In the genomic region with DNA sequence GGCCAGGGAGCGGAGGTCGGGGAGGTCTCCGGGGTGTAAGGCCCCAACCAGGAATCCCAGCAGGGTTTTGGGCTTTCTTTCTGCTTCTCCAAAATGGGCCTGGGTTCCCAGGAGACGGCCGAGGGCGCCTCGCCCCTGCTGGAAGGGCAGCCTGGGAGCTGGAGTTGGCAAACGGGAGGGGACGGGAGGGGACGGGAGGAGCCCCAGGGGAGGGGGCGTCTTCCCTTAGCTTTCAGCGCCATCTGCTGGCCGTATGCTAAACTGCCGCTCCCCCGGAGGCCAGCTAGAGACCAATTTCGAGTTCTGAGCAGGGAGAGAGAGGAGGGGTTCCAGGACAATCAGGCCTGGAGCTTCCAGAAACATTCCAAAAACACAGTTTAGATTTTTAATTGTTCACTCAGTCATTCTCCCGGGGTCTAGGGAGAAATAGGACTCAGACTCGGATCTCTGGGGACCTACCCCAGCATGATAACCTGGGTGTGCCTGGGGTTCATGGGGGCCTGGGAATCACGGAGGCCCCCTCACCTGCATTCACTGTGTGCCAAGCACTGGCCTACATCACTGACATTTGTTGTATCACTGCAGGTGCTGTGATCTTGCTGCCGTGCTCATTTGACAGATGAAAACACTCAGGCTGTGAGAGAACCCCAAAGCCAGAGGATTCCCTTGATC, we compare ENCODE assay signal across 8 cellular contexts. TPM values are rescaled to one million over a fixed set of nuclear protein-coding genes. Genes with fewer than 3 reads are reported as not detected.
DNase-seq lines count a peak whose midpoint lies in the region; ATAC-seq and TF ChIP-seq lines count a peak whose summit lies in the region.

No MANE protein-coding gene starts in this region.

- no peak overlapping the region for H3K4me3 Mint-ChIP-seq in natural killer cell treated with Interleukin-12 subunit alpha and Interleukin-12 subunit beta and Interleukin-15 and Interleukin-18, amount 100 ng/mL, for 72 hours
- no peak overlapping the region for H3K4me3 Mint-ChIP-seq in stimulated activated memory B cell treated with anti-CD40 and anti-IgM and Interleukin-4, amounts not matched to agents 10 μg/mL and 1 μg/mL and 100 μg/mL, for 72 hours

- H3K4me1 Mint-ChIP-seq in natural killer cell treated with Interleukin-12 subunit alpha and Interleukin-12 subunit beta and Interleukin-15 and Interleukin-18, amount 100 ng/mL, for 72 hours (ENCODE audit: low read depth in 2 of 2), result no peaks in the 10 kb centered on the region
- no peaks in the 10 kb centered on the region for H3K4me1 Mint-ChIP-seq in stimulated activated memory B cell treated with anti-CD40 and anti-IgM and Interleukin-4, amounts not matched to agents 10 μg/mL and 1 μg/mL and 100 μg/mL, for 72 hours

- no peak overlapping the region for H3K9ac ChIP-seq in HUES64 (ENCODE audit: low read depth, low read length)

- H3K27me3 Mint-ChIP-seq in natural killer cell treated with Interleukin-12 subunit alpha and Interleukin-12 subunit beta and Interleukin-15 and Interleukin-18, amount 100 ng/mL, for 72 hours, result peaks cover 14 to 19% of the 10 kb centered on the region in 2 donors
- H3K27me3 Mint-ChIP-seq in stimulated activated memory B cell treated with anti-CD40 and anti-IgM and Interleukin-4, amounts not matched to agents 10 μg/mL and 1 μg/mL and 100 μg/mL, for 72 hours, result peaks cover 81% of the 10 kb centered on the region

- 0 out of 2 replicates have a peak overlapping the region, but pooled peaks have one; percentile 5 for H3K4me3 ChIP-seq in HUES64 (ENCODE audit: low read length)
- H3K4me3 ChIP-seq in OCI-LY7 (ENCODE audit: low read depth, low read length, poor library complexity, severe bottlenecking), result no peak overlapping the region
- peak overlapping the region; percentile 13 to 30 (median 21) for H3K4me3 ChIP-seq in esophagus muscularis mucosa

- no peak for TF ChIP-seq POLR2A in esophagus muscularis mucosa (IDR thresholded peaks at IDR 0.05; ENCODE audit: low read depth)

- H3K27ac Mint-ChIP-seq in natural killer cell treated with Interleukin-12 subunit alpha and Interleukin-12 subunit beta and Interleukin-15 and Interleukin-18, amount 100 ng/mL, for 72 hours, result no peak overlapping the region
- no peak overlapping the region for H3K27ac Mint-ChIP-seq in stimulated activated memory B cell treated with anti-CD40 and anti-IgM and Interleukin-4, amounts not matched to agents 10 μg/mL and 1 μg/mL and 100 μg/mL, for 72 hours

- intact Hi-C loops in OCI-LY7 (cut with micrococcal nuclease; ENCODE audit: unreplicated experiment), result loop anchor here (1.0 to 5.0 kb wide), 2 partner anchors 77 to 170 kb away; a partner anchor contains a TSS
- intact Hi-C loops in esophagus muscularis mucosa (cut with DNase I), result loop anchor here (1.0 to 5.0 kb wide), 3 partner anchors 60 to 170 kb away; a partner anchor contains a TSS

- no peak overlapping the region for H2AFZ ChIP-seq in OCI-LY7 (ENCODE audit: low read length)

- peaks cover 7% of the 10 kb centered on the region; the same call in 1 of the 2 replicates for H3K27me3 ChIP-seq in HUES64 (ENCODE audit: insufficient read depth, low read length)
- peaks cover 0 to 47% (median 0%) of the 10 kb centered on the region in 4 donors for H3K27me3 ChIP-seq in esophagus muscularis mucosa

- no peaks in the 10 kb centered on the region for H3K9me3 Mint-ChIP-seq in natural killer cell treated with Interleukin-12 subunit alpha and Interleukin-12 subunit beta and Interleukin-15 and Interleukin-18, amount 100 ng/mL, for 72 hours
- no peaks in the 10 kb centered on the region for H3K9me3 Mint-ChIP-seq in stimulated activated memory B cell treated with anti-CD40 and anti-IgM and Interleukin-4, amounts not matched to agents 10 μg/mL and 1 μg/mL and 100 μg/mL, for 72 hours

- CTCF ChIA-PET in OCI-LY7 (lab: Charles Lee; ENCODE audit: unreplicated experiment), result interaction anchor here (0.6 to 1.8 kb wide), 3 partner anchors 12 to 75 kb away, joined by 3 to 14 read pairs (median 5); no protein-coding TSS in a partner anchor

- H3K27ac ChIP-seq in HUES64 (ENCODE audit: low read depth, low read length), result no peak overlapping the region
- H3K27ac ChIP-seq in OCI-LY7 (ENCODE audit: low read depth, low read length, poor library complexity, severe bottlenecking), result no peak overlapping the region
- no peak overlapping the region for H3K27ac ChIP-seq in esophagus muscularis mucosa (replicated peaks in 1 of 4)

- H3K4me2 ChIP-seq in OCI-LY7 (ENCODE audit: low read length), result no peak overlapping the region

- DNase-seq in COR-L47 (lab: John Stamatoyannopoulos, UW) (peak; percentile 76), OCI-LY7 (ENCODE audit: low spot score) (peak; percentile 69), activated T-cell treated with anti-CD3 and anti-CD28 coated beads for 4 hours (peak; percentile 83), esophagus muscularis mucosa (ENCODE audit: extremely low spot score) (peak; percentile 96)
- peak; percentile 78 for DNase-seq in natural killer cell treated with Interleukin-12 subunit alpha and Interleukin-12 subunit beta and Interleukin-15 and Interleukin-18, amount 100 ng/mL, for 72 hours (ENCODE audit: low spot score)

- no peaks in the 10 kb centered on the region for H3K79me2 ChIP-seq in OCI-LY7 (ENCODE audit: insufficient read depth, low read depth, low read length)

- WGBS in HUES64, result 15% methylated on average over 20 of the region's 20 CpGs
- WGBS in esophagus muscularis mucosa, result 16% methylated on average over 16 of the region's 20 CpGs

- no TSS peak for BruUV-seq in OCI-LY7 (replicated peaks; lab: Mats Ljungman, UMichigan)

- no peaks in the 10 kb centered on the region for H3K9me3 ChIP-seq in HUES64 (ENCODE audit: insufficient read depth, low read depth, low read length)
- no peaks in the 10 kb centered on the region for H3K9me3 ChIP-seq in OCI-LY7 (ENCODE audit: low read length)
- no peaks in the 10 kb centered on the region for H3K9me3 ChIP-seq in esophagus muscularis mucosa

- peak; percentile 81 to 86 for ATAC-seq in natural killer cell treated with Interleukin-12 subunit alpha and Interleukin-12 subunit beta and Interleukin-15 and Interleukin-18, amount 100 ng/mL, for 72 hours
- ATAC-seq in stimulated activated memory B cell treated with anti-CD40 and anti-IgM and Interleukin-4, amounts not matched to agents 10 μg/mL and 1 μg/mL and 100 μg/mL, for 72 hours, result peak; percentile 81
- ATAC-seq in GM18907 (IDR thresholded peaks at IDR 0.05; ENCODE audit: unreplicated experiment), result no peak

- POLR2A ChIA-PET in OCI-LY7 (lab: Charles Lee), result interaction anchor here (1.0 kb wide), 1 partner anchor 76 kb away, joined by 3 read pairs; no protein-coding TSS in a partner anchor

- no peaks in the 10 kb centered on the region for H3K9me2 ChIP-seq in OCI-LY7 (ENCODE audit: insufficient read depth, low read length)

- no peaks in the 10 kb centered on the region for H3K36me3 Mint-ChIP-seq in natural killer cell treated with Interleukin-12 subunit alpha and Interleukin-12 subunit beta and Interleukin-15 and Interleukin-18, amount 100 ng/mL, for 72 hours
- no peaks in the 10 kb centered on the region for H3K36me3 Mint-ChIP-seq in stimulated activated memory B cell treated with anti-CD40 and anti-IgM and Interleukin-4, amounts not matched to agents 10 μg/mL and 1 μg/mL and 100 μg/mL, for 72 hours

- H3K36me3 ChIP-seq in HUES64 (ENCODE audit: insufficient read depth, low read length) (no peaks in the 10 kb centered on the region), OCI-LY7 (ENCODE audit: insufficient read depth, low read length) (no peaks in the 10 kb centered on the region), esophagus muscularis mucosa (no peaks in the 10 kb centered on the region)

- H4K20me1 ChIP-seq in OCI-LY7 (ENCODE audit: insufficient read depth, low read length), result no peaks in the 10 kb centered on the region

- peak; percentile 93 for TF ChIP-seq CTCF in OCI-LY7 (conservative IDR thresholded peaks at IDR 0.05; ENCODE audit: low read length)
- TF ChIP-seq CTCF in esophagus muscularis mucosa (IDR thresholded peaks at IDR 0.05), result peak in 2 of 3 experiments; percentile 95 to 96

- no peak for TF ChIP-seq EP300 in esophagus muscularis mucosa (IDR thresholded peaks at IDR 0.05)

- H3K4me1 ChIP-seq in HUES64 (ENCODE audit: insufficient read depth, low read length), result no peaks in the 10 kb centered on the region
- H3K4me1 ChIP-seq in OCI-LY7 (ENCODE audit: insufficient read depth, low read length, poor library complexity, severe bottlenecking), result no peaks in the 10 kb centered on the region
- peaks cover 0 to 14% (median 7%) of the 10 kb centered on the region in 4 donors for H3K4me1 ChIP-seq in esophagus muscularis mucosa

RNA-seq across cellular contexts. Expression of a gene that starts 23.0 kb away (rescaled TPM):
- polyA plus RNA-seq in HUES64 (2013, experiment 1 of 2), result 4.3 TPM
- polyA plus RNA-seq in HUES64 (2013, experiment 2 of 2), result 6.1 TPM
- 3.3 and 4.1 TPM in 2 replicates for total RNA-seq in OCI-LY7 (2014; rRNA removed; shearing (Covaris generic))
- total RNA-seq in OCI-LY7 (2022) (6.4 and 7.6 TPM in 2 replicates), esophagus muscularis mucosa (1 to 10 TPM; 8.7 to 9.9 (median 9.4) TPM)
- 10 to 100 TPM; 25.0 to 42.1 TPM for total RNA-seq in natural killer cell treated with Interleukin-12 subunit alpha and Interleukin-12 subunit beta and Interleukin-15 and Interleukin-18, amount 100 ng/mL, for 72 hours
